8 cellular contexts compared by ENCODE assay signal in genomic region chr5:32232441-32233219, GRCh38. TPM values are rescaled to one million over a fixed set of nuclear protein-coding genes. Genes with fewer than 3 reads are reported as not detected.
A peak's percentile ranks its signal among the peaks of the same experiment; 100 is the strongest.
DNase-seq lines count a peak whose midpoint lies in the region; ATAC-seq and TF ChIP-seq lines count a peak whose summit lies in the region.

No MANE protein-coding gene starts in this region.

- H3K79me2 ChIP-seq in KMS-11 (ENCODE audit: insufficient read depth, low read depth) (no peaks in the 10 kb centered on the region), neural cell (replicated peaks; ENCODE audit: insufficient read depth, low read length) (no peaks in the 10 kb centered on the region)

- H3K9me2 ChIP-seq in neural cell (ENCODE audit: insufficient read depth, low read length): no peaks in the 10 kb centered on the region

- ATAC-seq in GM21717 (IDR thresholded peaks at IDR 0.05; ENCODE audit: unreplicated experiment): peak; percentile 75

- H4K20me1 ChIP-seq in KMS-11 (ENCODE audit: insufficient read depth) (no peaks in the 10 kb centered on the region), neural cell (ENCODE audit: insufficient read depth) (no peaks in the 10 kb centered on the region)

- H3K9me3 ChIP-seq in neural cell (ENCODE audit: low read length): no peaks in the 10 kb centered on the region

- TF ChIP-seq EP300 in neural cell (conservative IDR thresholded peaks at IDR 0.05; ENCODE audit: poor library complexity, severe bottlenecking): no peak

- no peaks in the 10 kb centered on the region for H3F3A ChIP-seq in neural cell (ENCODE audit: insufficient read depth, low read length, poor library complexity, severe bottlenecking)

- H2AFZ ChIP-seq in KMS-11 (ENCODE audit: low read depth) (no peak overlapping the region), neural cell (ENCODE audit: low read depth, low read length) (no peak overlapping the region)

- H3K27ac ChIP-seq in KMS-11 (no peak overlapping the region; the same call in 1 of the 2 replicates), neural cell (ENCODE audit: low read length) (no peak overlapping the region)

- peaks cover 22% of the 10 kb centered on the region for H3K4me1 ChIP-seq in KMS-11 (ENCODE audit: low read depth, poor library complexity, severe bottlenecking)

- H3K36me3 Mint-ChIP-seq in stimulated activated naive CD8-positive, alpha-beta T cell treated with anti-CD3 and anti-CD28 coated beads, Interleukin-15, Interleukin-2, amounts not matched to agents 100 ng/mL and 50 ng/mL, for 24 hours (ENCODE audit: low read depth): peaks cover 31% of the 10 kb centered on the region

- H3K27me3 Mint-ChIP-seq in stimulated activated naive CD8-positive, alpha-beta T cell treated with anti-CD3 and anti-CD28 coated beads, Interleukin-15, Interleukin-2, amounts not matched to agents 100 ng/mL and 50 ng/mL, for 24 hours: no peaks in the 10 kb centered on the region

- TF ChIP-seq RAD21 in neural cell (conservative IDR thresholded peaks at IDR 0.05): peak; percentile 70

- H3K9ac ChIP-seq in KMS-11 (no peak overlapping the region), neural cell (ENCODE audit: low read length) (no peak overlapping the region)

- H3K9me3 Mint-ChIP-seq in stimulated activated naive CD8-positive, alpha-beta T cell treated with anti-CD3 and anti-CD28 coated beads, Interleukin-15, Interleukin-2, amounts not matched to agents 100 ng/mL and 50 ng/mL, for 24 hours: no peaks in the 10 kb centered on the region

- H3K36me3 ChIP-seq in KMS-11 (ENCODE audit: insufficient read depth) (no peaks in the 10 kb centered on the region), neural cell (ENCODE audit: insufficient read depth, low read length) (no peaks in the 10 kb centered on the region)

- peak; percentile 93 for TF ChIP-seq CTCF in KMS-11 (conservative IDR thresholded peaks at IDR 0.05; ENCODE audit: low read depth, low read length)
- TF ChIP-seq CTCF in fibroblast of pulmonary artery (IDR thresholded peaks at IDR 0.05; ENCODE audit: low read length, missing control alignments): peak; percentile 86
- TF ChIP-seq CTCF in neural cell (IDR thresholded peaks at IDR 0.05; ENCODE audit: poor library complexity, severe bottlenecking): peak; percentile 65

- H3K27me3 ChIP-seq in KMS-11 (ENCODE audit: insufficient read depth, low read depth) (no peaks in the 10 kb centered on the region), neural cell (ENCODE audit: insufficient read depth, low read depth, low read length) (no peaks in the 10 kb centered on the region)

- no peak overlapping the region; the same call in 1 of the 2 replicates for H3K4me2 ChIP-seq in KMS-11
- H3K4me2 ChIP-seq in neural cell (ENCODE audit: low read length): no peak overlapping the region

- DNase-seq in DMS79 treated with DMSO at 0.1 percent for 48 hours (lab: John Stamatoyannopoulos, UW): peak; percentile 36
- DNase-seq in RKO (ENCODE audit: low spot score): peak; percentile 60
- DNase-seq in activated T-helper 1 cell treated with anti-CD3 and anti-CD28 coated beads, Interleukin-2, amount 50 U/mL, for 16 hours (ENCODE audit: low read depth in 1 of 2, low spot score in 1 of 2): peak; percentile 57 to 58
- peak; percentile 82 for DNase-seq in fibroblast of pulmonary artery (ENCODE audit: low read depth)

- no peak overlapping the region for H3K4me3 ChIP-seq in KMS-11 (IDR thresholded peaks at IDR 0.05; ENCODE audit: insufficient read depth, low read depth, low read length)
- H3K4me3 ChIP-seq in fibroblast of pulmonary artery (replicated peaks; ENCODE audit: low read depth, low read length): no peak overlapping the region
- H3K4me3 ChIP-seq in neural cell (ENCODE audit: low read length): no peak overlapping the region

- no peak overlapping the region for H3K4me3 Mint-ChIP-seq in stimulated activated naive CD8-positive, alpha-beta T cell treated with anti-CD3 and anti-CD28 coated beads, Interleukin-15, Interleukin-2, amounts not matched to agents 100 ng/mL and 50 ng/mL, for 24 hours

- H3K4me1 Mint-ChIP-seq in stimulated activated naive CD8-positive, alpha-beta T cell treated with anti-CD3 and anti-CD28 coated beads, Interleukin-15, Interleukin-2, amounts not matched to agents 100 ng/mL and 50 ng/mL, for 24 hours (ENCODE audit: low read depth): peaks cover 19% of the 10 kb centered on the region

- peak overlapping the region; percentile 17 for H3K27ac Mint-ChIP-seq in stimulated activated naive CD8-positive, alpha-beta T cell treated with anti-CD3 and anti-CD28 coated beads, Interleukin-15, Interleukin-2, amounts not matched to agents 100 ng/mL and 50 ng/mL, for 24 hours

TF ChIP-seq in neural cell, 6 proteins besides CTCF, POLR2A, EP300 and RAD21:
- TF ChIP-seq POLR2AphosphoS5 (IDR thresholded peaks at IDR 0.05) (no peak), SMC3 (conservative IDR thresholded peaks at IDR 0.05; ENCODE audit: poor library complexity) (peak; percentile 76)

RNA-seq across cellular contexts. Expression of gene GOLPH3, which starts 58.5 kb away (rescaled TPM):
- 62.9 and 75.8 TPM in 2 replicates for polyA plus RNA-seq in neural cell
- 91.9 and 100 TPM in 2 replicates for polyA minus RNA-seq in neural cell
